ENCODE assay signal across 1 cellular context in genomic region chr1:25197235-25197930, GRCh38.
TF ChIP-seq lines count a peak whose summit lies in the region.

No MANE protein-coding gene starts in this region.

TF ChIP-seq in WTC11, 78 proteins besides CTCF, POLR2A, EP300 and RAD21 (continued from another document):
- no peak for TF ChIP-seq PRDM15 (CRISPR knock-in tag; IDR thresholded peaks at IDR 0.05)
- TF ChIP-seq, protein P1, sequence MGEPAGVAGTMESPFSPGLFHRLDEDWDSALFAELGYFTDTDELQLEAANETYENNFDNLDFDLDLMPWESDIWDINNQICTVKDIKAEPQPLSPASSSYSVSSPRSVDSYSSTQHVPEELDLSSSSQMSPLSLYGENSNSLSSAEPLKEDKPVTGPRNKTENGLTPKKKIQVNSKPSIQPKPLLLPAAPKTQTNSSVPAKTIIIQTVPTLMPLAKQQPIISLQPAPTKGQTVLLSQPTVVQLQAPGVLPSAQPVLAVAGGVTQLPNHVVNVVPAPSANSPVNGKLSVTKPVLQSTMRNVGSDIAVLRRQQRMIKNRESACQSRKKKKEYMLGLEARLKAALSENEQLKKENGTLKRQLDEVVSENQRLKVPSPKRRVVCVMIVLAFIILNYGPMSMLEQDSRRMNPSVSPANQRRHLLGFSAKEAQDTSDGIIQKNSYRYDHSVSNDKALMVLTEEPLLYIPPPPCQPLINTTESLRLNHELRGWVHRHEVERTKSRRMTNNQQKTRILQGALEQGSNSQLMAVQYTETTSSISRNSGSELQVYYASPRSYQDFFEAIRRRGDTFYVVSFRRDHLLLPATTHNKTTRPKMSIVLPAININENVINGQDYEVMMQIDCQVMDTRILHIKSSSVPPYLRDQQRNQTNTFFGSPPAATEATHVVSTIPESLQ (CRISPR knock-in tag; IDR thresholded peaks at IDR 0.05) = no peak
- TF ChIP-seq, protein P2, sequence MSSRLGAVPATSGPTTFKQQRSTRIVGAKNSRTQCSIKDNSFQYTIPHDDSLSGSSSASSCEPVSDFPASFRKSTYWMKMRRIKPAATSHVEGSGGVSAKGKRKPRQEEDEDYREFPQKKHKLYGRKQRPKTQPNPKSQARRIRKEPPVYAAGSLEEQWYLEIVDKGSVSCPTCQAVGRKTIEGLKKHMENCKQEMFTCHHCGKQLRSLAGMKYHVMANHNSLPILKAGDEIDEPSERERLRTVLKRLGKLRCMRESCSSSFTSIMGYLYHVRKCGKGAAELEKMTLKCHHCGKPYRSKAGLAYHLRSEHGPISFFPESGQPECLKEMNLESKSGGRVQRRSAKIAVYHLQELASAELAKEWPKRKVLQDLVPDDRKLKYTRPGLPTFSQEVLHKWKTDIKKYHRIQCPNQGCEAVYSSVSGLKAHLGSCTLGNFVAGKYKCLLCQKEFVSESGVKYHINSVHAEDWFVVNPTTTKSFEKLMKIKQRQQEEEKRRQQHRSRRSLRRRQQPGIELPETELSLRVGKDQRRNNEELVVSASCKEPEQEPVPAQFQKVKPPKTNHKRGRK (CRISPR knock-in tag; IDR thresholded peaks at IDR 0.05; ENCODE audit: borderline replicate concordance) = no peak
- no peak for TF ChIP-seq NR2C2 (CRISPR knock-in tag; IDR thresholded peaks at IDR 0.05)
- TF ChIP-seq, protein P3, sequence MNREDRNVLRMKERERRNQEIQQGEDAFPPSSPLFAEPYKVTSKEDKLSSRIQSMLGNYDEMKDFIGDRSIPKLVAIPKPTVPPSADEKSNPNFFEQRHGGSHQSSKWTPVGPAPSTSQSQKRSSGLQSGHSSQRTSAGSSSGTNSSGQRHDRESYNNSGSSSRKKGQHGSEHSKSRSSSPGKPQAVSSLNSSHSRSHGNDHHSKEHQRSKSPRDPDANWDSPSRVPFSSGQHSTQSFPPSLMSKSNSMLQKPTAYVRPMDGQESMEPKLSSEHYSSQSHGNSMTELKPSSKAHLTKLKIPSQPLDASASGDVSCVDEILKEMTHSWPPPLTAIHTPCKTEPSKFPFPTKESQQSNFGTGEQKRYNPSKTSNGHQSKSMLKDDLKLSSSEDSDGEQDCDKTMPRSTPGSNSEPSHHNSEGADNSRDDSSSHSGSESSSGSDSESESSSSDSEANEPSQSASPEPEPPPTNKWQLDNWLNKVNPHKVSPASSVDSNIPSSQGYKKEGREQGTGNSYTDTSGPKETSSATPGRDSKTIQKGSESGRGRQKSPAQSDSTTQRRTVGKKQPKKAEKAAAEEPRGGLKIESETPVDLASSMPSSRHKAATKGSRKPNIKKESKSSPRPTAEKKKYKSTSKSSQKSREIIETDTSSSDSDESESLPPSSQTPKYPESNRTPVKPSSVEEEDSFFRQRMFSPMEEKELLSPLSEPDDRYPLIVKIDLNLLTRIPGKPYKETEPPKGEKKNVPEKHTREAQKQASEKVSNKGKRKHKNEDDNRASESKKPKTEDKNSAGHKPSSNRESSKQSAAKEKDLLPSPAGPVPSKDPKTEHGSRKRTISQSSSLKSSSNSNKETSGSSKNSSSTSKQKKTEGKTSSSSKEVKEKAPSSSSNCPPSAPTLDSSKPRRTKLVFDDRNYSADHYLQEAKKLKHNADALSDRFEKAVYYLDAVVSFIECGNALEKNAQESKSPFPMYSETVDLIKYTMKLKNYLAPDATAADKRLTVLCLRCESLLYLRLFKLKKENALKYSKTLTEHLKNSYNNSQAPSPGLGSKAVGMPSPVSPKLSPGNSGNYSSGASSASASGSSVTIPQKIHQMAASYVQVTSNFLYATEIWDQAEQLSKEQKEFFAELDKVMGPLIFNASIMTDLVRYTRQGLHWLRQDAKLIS (CRISPR knock-in tag; IDR thresholded peaks at IDR 0.05; ENCODE audit: borderline replicate concordance) = no peak
- TF ChIP-seq, protein P4, sequence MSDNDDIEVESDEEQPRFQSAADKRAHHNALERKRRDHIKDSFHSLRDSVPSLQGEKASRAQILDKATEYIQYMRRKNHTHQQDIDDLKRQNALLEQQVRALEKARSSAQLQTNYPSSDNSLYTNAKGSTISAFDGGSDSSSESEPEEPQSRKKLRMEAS (CRISPR knock-in tag; IDR thresholded peaks at IDR 0.05) = no peak
- TF ChIP-seq, protein P5, sequence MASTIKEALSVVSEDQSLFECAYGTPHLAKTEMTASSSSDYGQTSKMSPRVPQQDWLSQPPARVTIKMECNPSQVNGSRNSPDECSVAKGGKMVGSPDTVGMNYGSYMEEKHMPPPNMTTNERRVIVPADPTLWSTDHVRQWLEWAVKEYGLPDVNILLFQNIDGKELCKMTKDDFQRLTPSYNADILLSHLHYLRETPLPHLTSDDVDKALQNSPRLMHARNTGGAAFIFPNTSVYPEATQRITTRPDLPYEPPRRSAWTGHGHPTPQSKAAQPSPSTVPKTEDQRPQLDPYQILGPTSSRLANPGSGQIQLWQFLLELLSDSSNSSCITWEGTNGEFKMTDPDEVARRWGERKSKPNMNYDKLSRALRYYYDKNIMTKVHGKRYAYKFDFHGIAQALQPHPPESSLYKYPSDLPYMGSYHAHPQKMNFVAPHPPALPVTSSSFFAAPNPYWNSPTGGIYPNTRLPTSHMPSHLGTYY (CRISPR knock-in tag; IDR thresholded peaks at IDR 0.05) = no peak
- no peak for TF ChIP-seq RORB (CRISPR knock-in tag; IDR thresholded peaks at IDR 0.05)
- TF ChIP-seq, protein P6, sequence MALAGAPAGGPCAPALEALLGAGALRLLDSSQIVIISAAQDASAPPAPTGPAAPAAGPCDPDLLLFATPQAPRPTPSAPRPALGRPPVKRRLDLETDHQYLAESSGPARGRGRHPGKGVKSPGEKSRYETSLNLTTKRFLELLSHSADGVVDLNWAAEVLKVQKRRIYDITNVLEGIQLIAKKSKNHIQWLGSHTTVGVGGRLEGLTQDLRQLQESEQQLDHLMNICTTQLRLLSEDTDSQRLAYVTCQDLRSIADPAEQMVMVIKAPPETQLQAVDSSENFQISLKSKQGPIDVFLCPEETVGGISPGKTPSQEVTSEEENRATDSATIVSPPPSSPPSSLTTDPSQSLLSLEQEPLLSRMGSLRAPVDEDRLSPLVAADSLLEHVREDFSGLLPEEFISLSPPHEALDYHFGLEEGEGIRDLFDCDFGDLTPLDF (CRISPR knock-in tag; IDR thresholded peaks at IDR 0.05) = no peak
- no peak for TF ChIP-seq ZNF671 (CRISPR knock-in tag; IDR thresholded peaks at IDR 0.05)
- TF ChIP-seq, protein P7, sequence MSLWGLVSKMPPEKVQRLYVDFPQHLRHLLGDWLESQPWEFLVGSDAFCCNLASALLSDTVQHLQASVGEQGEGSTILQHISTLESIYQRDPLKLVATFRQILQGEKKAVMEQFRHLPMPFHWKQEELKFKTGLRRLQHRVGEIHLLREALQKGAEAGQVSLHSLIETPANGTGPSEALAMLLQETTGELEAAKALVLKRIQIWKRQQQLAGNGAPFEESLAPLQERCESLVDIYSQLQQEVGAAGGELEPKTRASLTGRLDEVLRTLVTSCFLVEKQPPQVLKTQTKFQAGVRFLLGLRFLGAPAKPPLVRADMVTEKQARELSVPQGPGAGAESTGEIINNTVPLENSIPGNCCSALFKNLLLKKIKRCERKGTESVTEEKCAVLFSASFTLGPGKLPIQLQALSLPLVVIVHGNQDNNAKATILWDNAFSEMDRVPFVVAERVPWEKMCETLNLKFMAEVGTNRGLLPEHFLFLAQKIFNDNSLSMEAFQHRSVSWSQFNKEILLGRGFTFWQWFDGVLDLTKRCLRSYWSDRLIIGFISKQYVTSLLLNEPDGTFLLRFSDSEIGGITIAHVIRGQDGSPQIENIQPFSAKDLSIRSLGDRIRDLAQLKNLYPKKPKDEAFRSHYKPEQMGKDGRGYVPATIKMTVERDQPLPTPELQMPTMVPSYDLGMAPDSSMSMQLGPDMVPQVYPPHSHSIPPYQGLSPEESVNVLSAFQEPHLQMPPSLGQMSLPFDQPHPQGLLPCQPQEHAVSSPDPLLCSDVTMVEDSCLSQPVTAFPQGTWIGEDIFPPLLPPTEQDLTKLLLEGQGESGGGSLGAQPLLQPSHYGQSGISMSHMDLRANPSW (CRISPR knock-in tag; conservative IDR thresholded peaks at IDR 0.05; ENCODE audit: low read depth) = no peak
- no peak for TF ChIP-seq MXD4 (CRISPR knock-in tag; IDR thresholded peaks at IDR 0.05; ENCODE audit: borderline replicate concordance)
- no peak for TF ChIP-seq FOXJ3 (CRISPR knock-in tag; IDR thresholded peaks at IDR 0.05; ENCODE audit: borderline replicate concordance)
- TF ChIP-seq, protein P8, sequence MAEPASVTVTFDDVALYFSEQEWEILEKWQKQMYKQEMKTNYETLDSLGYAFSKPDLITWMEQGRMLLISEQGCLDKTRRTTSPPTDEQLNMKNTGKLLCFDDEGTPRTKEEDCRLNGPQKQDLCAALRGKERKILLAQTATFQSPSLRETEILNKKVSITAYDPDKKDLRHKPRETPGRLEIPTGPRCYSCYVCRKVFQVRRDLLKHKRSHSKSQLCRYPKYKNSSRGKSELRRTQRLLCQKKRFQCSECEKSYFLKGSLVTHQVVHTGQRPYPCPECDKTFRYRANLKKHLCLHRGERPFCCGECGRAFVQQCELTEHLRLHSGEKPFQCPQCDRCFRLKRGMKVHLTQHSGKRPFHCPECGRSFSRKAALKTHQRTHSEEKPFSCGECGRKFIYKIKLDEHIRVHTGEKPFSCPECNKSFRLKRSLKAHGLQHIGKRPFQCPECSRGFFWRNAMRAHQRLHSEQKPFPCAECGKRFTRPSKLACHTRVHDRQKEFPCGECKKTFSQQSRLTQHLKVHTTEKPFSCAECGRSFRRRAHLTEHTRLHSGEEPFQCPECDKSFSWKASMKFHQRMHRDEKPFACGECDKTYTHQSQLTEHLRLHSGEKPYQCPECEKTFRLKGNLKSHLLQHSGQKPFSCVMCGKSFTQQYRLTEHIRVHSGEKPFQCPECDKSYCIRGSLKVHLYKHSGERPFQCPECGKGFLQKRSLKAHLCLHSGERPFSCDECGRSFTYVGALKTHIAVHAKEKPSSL (CRISPR knock-in tag; conservative IDR thresholded peaks at IDR 0.05) = no peak
- no peak for TF ChIP-seq GTF2I (CRISPR knock-in tag; conservative IDR thresholded peaks at IDR 0.05)
- TF ChIP-seq, protein P9, sequence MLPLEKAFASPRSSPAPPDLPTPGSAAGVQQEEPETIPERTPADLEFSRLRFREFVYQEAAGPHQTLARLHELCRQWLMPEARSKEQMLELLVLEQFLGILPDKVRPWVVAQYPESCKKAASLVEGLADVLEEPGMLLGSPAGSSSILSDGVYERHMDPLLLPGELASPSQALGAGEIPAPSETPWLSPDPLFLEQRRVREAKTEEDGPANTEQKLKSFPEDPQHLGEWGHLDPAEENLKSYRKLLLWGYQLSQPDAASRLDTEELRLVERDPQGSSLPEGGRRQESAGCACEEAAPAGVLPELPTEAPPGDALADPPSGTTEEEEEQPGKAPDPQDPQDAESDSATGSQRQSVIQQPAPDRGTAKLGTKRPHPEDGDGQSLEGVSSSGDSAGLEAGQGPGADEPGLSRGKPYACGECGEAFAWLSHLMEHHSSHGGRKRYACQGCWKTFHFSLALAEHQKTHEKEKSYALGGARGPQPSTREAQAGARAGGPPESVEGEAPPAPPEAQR (CRISPR knock-in tag; IDR thresholded peaks at IDR 0.05) = no peak
